Comparison of ENCODE assay signal across 8 cellular contexts in the genomic region with DNA sequence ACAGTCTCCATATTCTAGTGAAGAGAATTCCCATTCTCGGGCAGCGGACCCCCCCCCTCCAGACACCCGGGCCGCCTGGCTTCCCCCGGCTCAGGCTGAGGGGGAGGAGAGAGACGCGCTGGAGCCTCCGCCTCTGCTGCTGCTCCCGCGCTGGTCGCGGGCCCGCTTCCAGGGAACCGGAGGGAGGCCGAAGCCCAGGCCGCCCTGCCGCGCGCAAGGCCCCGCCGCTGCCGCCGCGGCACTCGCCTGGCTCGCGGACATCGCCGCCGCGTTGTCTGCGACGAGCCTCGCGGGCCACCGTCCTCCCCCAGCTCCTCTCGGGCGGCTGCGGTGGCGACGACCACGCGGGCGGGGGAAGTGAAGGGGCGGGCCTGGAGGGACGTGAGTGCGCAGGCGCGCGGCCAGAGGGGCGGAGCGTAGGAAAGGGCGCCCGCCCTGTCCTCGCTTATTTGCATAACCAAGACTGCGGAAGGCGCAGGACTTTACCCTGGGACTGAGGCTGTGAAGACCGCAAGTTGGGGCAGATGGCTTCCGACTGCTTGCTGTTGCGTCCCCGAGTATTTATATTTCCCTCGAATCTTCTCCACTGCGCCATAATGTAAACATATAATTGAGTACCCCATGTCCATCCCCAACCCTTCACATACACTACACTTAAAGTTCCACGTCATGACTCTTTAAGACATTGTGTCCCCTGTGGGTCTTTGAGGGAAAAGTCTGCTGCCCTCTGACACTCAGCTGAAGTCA. TPM values are rescaled to one million over a fixed set of nuclear protein-coding genes. Genes with fewer than 3 reads are reported as not detected.
A peak's percentile ranks its signal among the peaks of the same experiment; 100 is the strongest.
DNase-seq lines count a peak whose midpoint lies in the region; ATAC-seq and TF ChIP-seq lines count a peak whose summit lies in the region.

A gene with protein sequence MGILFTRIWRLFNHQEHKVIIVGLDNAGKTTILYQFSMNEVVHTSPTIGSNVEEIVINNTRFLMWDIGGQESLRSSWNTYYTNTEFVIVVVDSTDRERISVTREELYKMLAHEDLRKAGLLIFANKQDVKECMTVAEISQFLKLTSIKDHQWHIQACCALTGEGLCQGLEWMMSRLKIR (minus strand): TSS at position 279 of the 747 bp plus-strand sequence. CDS start 245 bp downstream, at position 34.

- H3K27ac ChIP-seq in cardiac muscle cell (peak within 1 kb of the TSS; percentile 93), parathyroid adenoma (peak within 1 kb of the TSS; percentile 54), tibial nerve (peak within 1 kb of the TSS; percentile 82 to 90 (median 90))

- H3K9me3 ChIP-seq in cardiac muscle cell (ENCODE audit: low read depth) (no peaks in the 10 kb centered on the region), parathyroid adenoma (ENCODE audit: control insufficient read depth, low read length) (no peaks in the 10 kb centered on the region), tibial nerve (no peaks in the 10 kb centered on the region)

- peak within 1 kb of the TSS; percentile 87 for H3K4me2 ChIP-seq in parathyroid adenoma (ENCODE audit: low read length)

- ATAC-seq in HG02759 (IDR thresholded peaks at IDR 0.05; ENCODE audit: unreplicated experiment) = peak; percentile 96

- H3K36me3 ChIP-seq in cardiac muscle cell (no peaks in the 10 kb centered on the region), parathyroid adenoma (ENCODE audit: control insufficient read depth, insufficient read depth, low read length) (no peaks in the 10 kb centered on the region), tibial nerve (no peaks in the 10 kb centered on the region)

- TF ChIP-seq CTCF in GM12864 (IDR thresholded peaks at IDR 0.05; ENCODE audit: low read depth, low read length, missing control alignments) (no peak), cardiac muscle cell (IDR thresholded peaks at IDR 0.05; ENCODE audit: low read depth, low read length) (no peak), parathyroid adenoma (IDR thresholded peaks at IDR 0.05) (no peak), tibial nerve (IDR thresholded peaks at IDR 0.05) (peak in 1 of 5 experiments; percentile 36)

- H3K79me2 ChIP-seq in parathyroid adenoma = peaks cover 11% of the 10 kb centered on the region

- TF ChIP-seq POLR2A in tibial nerve (IDR thresholded peaks at IDR 0.05) = peak; percentile 69 to 87

- peak within 1 kb of the TSS; percentile 76 for H2AFZ ChIP-seq in parathyroid adenoma

- H3K9ac ChIP-seq in parathyroid adenoma = peak within 1 kb of the TSS; percentile 59

- WGBS in tibial nerve, 2 donors = 0% methylated on average over 11 to 20 of the region's 64 CpGs

- peaks cover 23% of the 10 kb centered on the region for H3K4me1 ChIP-seq in cardiac muscle cell (ENCODE audit: low read depth)
- H3K4me1 ChIP-seq in parathyroid adenoma = peaks cover 5% of the 10 kb centered on the region
- peaks cover 0 to 41% (median 11%) of the 10 kb centered on the region in 4 donors for H3K4me1 ChIP-seq in tibial nerve

- DNase-seq in GM12864 (ENCODE audit: low read depth) (peak; percentile 96), NCI-H1417 (lab: John Stamatoyannopoulos, UW) (peak; percentile 81 to 96 (median 95)), SW 1271 (lab: John Stamatoyannopoulos, UW) (peak; percentile 50 to 84), cardiac muscle cell (ENCODE audit: low read depth in 1 of 2, low spot score in 1 of 2) (peak; percentile 97 to 98), tibial nerve (ENCODE audit: low spot score in 2 of 2) (peak; percentile 88 to 90)
- DNase-seq in activated naive CD8-positive, alpha-beta T cell treated with anti-CD3 and anti-CD28 coated beads, Interleukin-2, amount 50 U/mL, for 16 hours (ENCODE audit: low read depth, low spot score) = peak; percentile 82

- H3K4me3 ChIP-seq in GM12864 (ENCODE audit: low read depth, low read length) (peak within 1 kb of the TSS; percentile 91), cardiac muscle cell (peak within 1 kb of the TSS; percentile 83), parathyroid adenoma (ENCODE audit: low read depth, low read length) (peak within 1 kb of the TSS; percentile 85), tibial nerve (peak within 1 kb of the TSS; percentile 72 to 99 (median 82))

- peak in 1 of 2 donors; percentile 92 for TF ChIP-seq EP300 in tibial nerve (IDR thresholded peaks at IDR 0.05)

- H3K27me3 ChIP-seq in cardiac muscle cell (no peaks in the 10 kb centered on the region), parathyroid adenoma (ENCODE audit: control insufficient read depth, insufficient read depth, low read length) (no peaks in the 10 kb centered on the region), tibial nerve (no peaks in the 10 kb centered on the region)

RNA-seq across cellular contexts. Expression of the gene that starts here (rescaled TPM):
- total RNA-seq in cardiac muscle cell = 47.6 and 48.0 TPM in 2 replicates
- polyA plus RNA-seq in cardiac muscle cell = 26.7 and 31.0 TPM in 2 replicates
- 10 to 100 TPM; 21.6 to 40.2 (median 29.9) TPM for total RNA-seq in tibial nerve

Comparison
In these comparisons a context has a peak if more than half of its experiments do, and no peak if none do; other contexts are left out.
1. Peak in every context shown above with its lines: DNase-seq, ATAC-seq, H3K4me3 ChIP-seq and H3K27ac ChIP-seq.